In genomic region chr6:27653143-27653825, GRCh38 we compare ENCODE assay signal across 5 cellular contexts.
DNase-seq lines count a peak whose midpoint lies in the region; ATAC-seq, FAIRE-seq and TF ChIP-seq lines count a peak whose summit lies in the region.
"Not testable (repeated sequence)": the region's sequence is repeated elsewhere in the genome, so short reads cannot be mapped to it uniquely, and the experiment has no call there.

No MANE protein-coding gene starts in this region.

- BruUV-seq in K562 (replicated peaks; lab: Mats Ljungman, UMichigan): not testable (repeated sequence)

- WGBS in K562 (ENCODE audit: insufficient coverage, low coverage, missing lambda C conversion rate): 92% methylated on average over 24 of the region's 60 CpGs

- not testable (repeated sequence) for H3K4me1 Mint-ChIP-seq in HFFc6 (ENCODE audit: low read depth); osteocyte (ENCODE audit: unreplicated experiment)

- in situ Hi-C loops in K562 (cut with MboI): not testable (repeated sequence)

- H3K27ac Mint-ChIP-seq in HFFc6; osteocyte (ENCODE audit: unreplicated experiment): not testable (repeated sequence)

- H3K79me2 ChIP-seq in ACC112 (ENCODE audit: control insufficient read depth, insufficient read depth, low read length, unreplicated experiment); K562 (ENCODE audit: control insufficient read depth, insufficient read depth, low read length): not testable (repeated sequence)

- not testable (repeated sequence) for ATAC-seq in K562

- H3K9me3 Mint-ChIP-seq in HFFc6; osteocyte (ENCODE audit: unreplicated experiment): not testable (repeated sequence)

- peak overlapping the region; percentile 32; the same call in 1 of the 2 replicates for H3K4me3 Mint-ChIP-seq in HFFc6
- H3K4me3 Mint-ChIP-seq in osteocyte (ENCODE audit: unreplicated experiment): not testable (repeated sequence)

- TF ChIP-seq POLR2A in K562 (conservative IDR thresholded peaks at IDR 0.05): not testable (repeated sequence)

- TF ChIP-seq RAD21 in K562 (CRISPR knock-in tag; conservative IDR thresholded peaks at IDR 0.05 in 1 of 2, IDR thresholded peaks at IDR 0.05 in 1 of 2): not testable (repeated sequence)

- H3K4me2 ChIP-seq in K562 (ENCODE audit: insufficient read depth, low read length): not testable (repeated sequence)

- not testable (repeated sequence) for H3K36me3 ChIP-seq in ACC112 (ENCODE audit: insufficient read depth, low read length); MG63; K562 (ENCODE audit: control insufficient read depth, insufficient read depth, low read length)

- H3K4me3 ChIP-seq in ACC112 (ENCODE audit: low read depth, low read length) (0 out of 2 replicates have a peak overlapping the region, but pooled peaks have one; percentile 33), MG63 (peak overlapping the region; percentile 37)
- not testable (repeated sequence) for H3K4me3 ChIP-seq in K562

- H3K4me1 ChIP-seq in ACC112 (ENCODE audit: control insufficient read depth, insufficient read depth, low read length, unreplicated experiment): not testable (repeated sequence)
- peaks cover 7 to 14% of the 10 kb centered on the region in 2 experiments; a peak in 3 of 5 replicates for H3K4me1 ChIP-seq in K562 (replicated peaks in 1 of 2; ENCODE audit: control insufficient read depth in 2 of 2, insufficient read depth in 2 of 2, low read length in 2 of 2)

- H3K9me3 ChIP-seq in MG63; K562 (replicated peaks; ENCODE audit: control insufficient read depth, insufficient read depth, low read depth, low read length): not testable (repeated sequence)

- CTCF ChIA-PET in K562 (lab: Yijun Ruan, JAX; ENCODE audit: low intra/inter-chr PET ratio): not testable (repeated sequence)

- POLR2A ChIA-PET in K562 (lab: Yijun Ruan, JAX): interaction anchor here (1.2 to 1.6 kb wide), 2 partner anchors 9 to 37 kb away, joined by 3 read pairs; no protein-coding TSS in a partner anchor

- not testable (repeated sequence) for FAIRE-seq in K562 (lab: Jason Lieb, UNC)

- not testable (repeated sequence) for H3K36me3 Mint-ChIP-seq in HFFc6 (ENCODE audit: low read depth); osteocyte (ENCODE audit: unreplicated experiment)

- H2AFZ ChIP-seq in ACC112 (ENCODE audit: low read length, unreplicated experiment); K562 (ENCODE audit: low read depth, low read length): not testable (repeated sequence)

- H3K9ac ChIP-seq in K562 (ENCODE audit: insufficient read depth in 1 of 2, low read depth in 2 of 2, low read length in 2 of 2): not testable (repeated sequence)

- not testable (repeated sequence) for H3K27ac ChIP-seq in ACC112 (ENCODE audit: low read depth, low read length); K562 (ENCODE audit: extremely low read depth, low read depth, low read length)

- DNase-seq in HFFc6; K562 (ENCODE audit: extremely low read depth in 1 of 4, low spot score in 3 of 4): not testable (repeated sequence)
- peak; percentile 49 for DNase-seq in MG63
- peak; percentile 71 for DNase-seq in osteocyte (ENCODE audit: extremely low spot score, unreplicated experiment)

- not testable (repeated sequence) for TF ChIP-seq CTCF in HFFc6 (IDR thresholded peaks at IDR 0.05); K562 (IDR thresholded peaks at IDR 0.05 in 2 of 3, conservative IDR thresholded peaks at IDR 0.05 in 1 of 3; ENCODE audit: insufficient read depth in 2 of 3, low read depth in 1 of 3, low read length in 3 of 3); osteocyte (IDR thresholded peaks at IDR 0.05)

- H3K27me3 ChIP-seq in ACC112 (ENCODE audit: insufficient read depth, low read length): peaks cover 30% of the 10 kb centered on the region
- H3K27me3 ChIP-seq in MG63; K562 (ENCODE audit: control insufficient read depth in 2 of 2, insufficient read depth in 2 of 2, low read length in 2 of 2): not testable (repeated sequence)

- H4K20me1 ChIP-seq in K562 (replicated peaks; ENCODE audit: control insufficient read depth, insufficient read depth, low read length): not testable (repeated sequence)

- intact Hi-C loops in K562 (cut with micrococcal nuclease): not testable (repeated sequence)

- not testable (repeated sequence) for TF ChIP-seq EP300 in K562 (IDR thresholded peaks at IDR 0.05; ENCODE audit: low read length)

- not testable (repeated sequence) for H3K27me3 Mint-ChIP-seq in HFFc6 (ENCODE audit: insufficient read depth); osteocyte (ENCODE audit: unreplicated experiment)

- not testable (repeated sequence) for H3K9me1 ChIP-seq in K562 (ENCODE audit: control insufficient read depth, insufficient read depth, low read length)

TF ChIP-seq in K562, 482 proteins besides CTCF, POLR2A, EP300 and RAD21:
- peak; percentile 40; the same call in 1 of the 2 replicates for TF ChIP-seq ZBTB33 (CRISPR knock-in tag; IDR thresholded peaks at IDR 0.05)
